Comparison of ENCODE assay signal across 16 cellular contexts in genomic region chr20:54223285-54223684, GRCh38. TPM values are rescaled to one million over a fixed set of nuclear protein-coding genes. Genes with fewer than 3 reads are reported as not detected.
DNase-seq lines count a peak whose midpoint lies in the region; ATAC-seq and TF ChIP-seq lines count a peak whose summit lies in the region.
"Had no signal": no experiment of that assay in that cellular context is flagged by ENCODE, and none has a peak within 500 bp of the region (broad histone marks: within the 10 kb centered on the region; RNA-seq: fewer than 3 reads in every experiment).

No MANE protein-coding gene starts in this region.

- peaks cover 22% of the 10 kb centered on the region for H3K36me3 ChIP-seq in HUES64 (ENCODE audit: insufficient read depth, low read length)
- H3K36me3 ChIP-seq in esophagus muscularis mucosa, result no peaks in the 10 kb centered on the region

- TF ChIP-seq EP300 in esophagus muscularis mucosa (IDR thresholded peaks at IDR 0.05), result no peak

- peaks cover 31% of the 10 kb centered on the region for H3K4me1 Mint-ChIP-seq in activated T-cell treated with anti-CD3 and anti-CD28 coated beads, Interleukin-2, amount 50 U/mL, for 24 hours (ENCODE audit: low read depth)

- H3K9me3 Mint-ChIP-seq in activated T-cell treated with anti-CD3 and anti-CD28 coated beads, Interleukin-2, amount 50 U/mL, for 24 hours, result peaks cover 7% of the 10 kb centered on the region

- H3K4me3 ChIP-seq in HUES64 (ENCODE audit: low read length), result no peak overlapping the region
- no peak overlapping the region for H3K4me3 ChIP-seq in esophagus muscularis mucosa
- H3K4me3 ChIP-seq: GM23248, HAP-1 had no signal

- no peak for TF ChIP-seq CTCF in esophagus muscularis mucosa (IDR thresholded peaks at IDR 0.05)

- intact Hi-C loops in esophagus muscularis mucosa (cut with DNase I), result loop anchor here (5.0 kb wide), 1 partner anchor 424 kb away; no protein-coding TSS in a partner anchor

- no peaks in the 10 kb centered on the region for H3K9me3 ChIP-seq in HUES64 (ENCODE audit: insufficient read depth, low read depth, low read length)
- no peaks in the 10 kb centered on the region for H3K9me3 ChIP-seq in esophagus muscularis mucosa
- H3K9me3 ChIP-seq: HAP-1 had no signal

- no peaks in the 10 kb centered on the region for H3K27me3 Mint-ChIP-seq in activated T-cell treated with anti-CD3 and anti-CD28 coated beads, Interleukin-2, amount 50 U/mL, for 24 hours

- H3K27ac Mint-ChIP-seq in activated T-cell treated with anti-CD3 and anti-CD28 coated beads, Interleukin-2, amount 50 U/mL, for 24 hours, result peak overlapping the region; percentile 31
- H3K27ac Mint-ChIP-seq: CD14-positive monocyte had no signal

- H3K9ac ChIP-seq in HUES64 (ENCODE audit: low read depth, low read length), result no peak overlapping the region
- H3K9ac ChIP-seq: GM23248 had no signal

- TF ChIP-seq POLR2A in esophagus muscularis mucosa (IDR thresholded peaks at IDR 0.05; ENCODE audit: low read depth), result no peak

- H3K36me3 Mint-ChIP-seq in activated T-cell treated with anti-CD3 and anti-CD28 coated beads, Interleukin-2, amount 50 U/mL, for 24 hours (ENCODE audit: low read depth), result peaks cover 24% of the 10 kb centered on the region

- 79% methylated on average over 5 of the region's 5 CpGs for WGBS in HUES64
- WGBS in esophagus muscularis mucosa, result 88% methylated on average over 5 of the region's 5 CpGs

- ATAC-seq in esophagus mucosa, result peak; percentile 25

- H3K4me1 ChIP-seq in HUES64 (ENCODE audit: insufficient read depth, low read length), result peaks cover 29% of the 10 kb centered on the region
- peaks cover 5 to 8% (median 6%) of the 10 kb centered on the region in 4 donors for H3K4me1 ChIP-seq in esophagus muscularis mucosa
- H3K4me1 ChIP-seq: HAP-1 had no signal

- no peak for DNase-seq in activated T-cell treated with anti-CD3 and anti-CD28 coated beads, Interleukin-2, amount 50 U/mL, for 24 hours
- DNase-seq in activated T-cell treated with anti-CD3 and anti-CD28 coated beads, Interleukin-2, amount 50 U/mL, for 48 hours, result no peak
- DNase-seq in NCI-H2107 (lab: John Stamatoyannopoulos, UW), result no peak
- DNase-seq in NCI-H226, result no peak
- no peak for DNase-seq in esophagus muscularis mucosa (ENCODE audit: extremely low spot score)
- no peak for DNase-seq in ureter (ENCODE audit: low spot score)
- DNase-seq: Calu3, DMS 273 treated with DMSO at 0.1 percent for 48 hours, IMR-90, KBM-7 had no signal

- no peak overlapping the region for H3K4me3 Mint-ChIP-seq in activated T-cell treated with anti-CD3 and anti-CD28 coated beads, Interleukin-2, amount 50 U/mL, for 24 hours
- H3K4me3 Mint-ChIP-seq: CD14-positive monocyte had no signal

- H3K27ac ChIP-seq in HUES64 (ENCODE audit: low read depth, low read length) (peak overlapping the region; percentile 75), esophagus muscularis mucosa (replicated peaks in 1 of 4) (no peak overlapping the region)
- H3K27ac ChIP-seq: 22Rv1, GM23248 had no signal

- H3K27me3 ChIP-seq in HUES64 (ENCODE audit: insufficient read depth, low read length), result no peaks in the 10 kb centered on the region
- no peaks in the 10 kb centered on the region for H3K27me3 ChIP-seq in esophagus muscularis mucosa

RNA-seq across cellular contexts. Expression of gene PFDN4, which starts 15.4 kb away (rescaled TPM):
- polyA plus RNA-seq in HUES64 (2013, experiment 1 of 2), result 119 TPM
- polyA plus RNA-seq in HUES64 (2013, experiment 2 of 2), result 139 TPM
- 19.0 TPM for total RNA-seq in esophagus mucosa
- total RNA-seq in esophagus muscularis mucosa, result 10 to 100 TPM; 43.2 to 96.8 (median 58.7) TPM
- 25.3 TPM for total RNA-seq in ureter

RNA-seq across cellular contexts. Expression of gene CYP24A1, which starts 49.5 kb away (rescaled TPM):
- not detected for polyA plus RNA-seq in HUES64 (2013, experiment 1 of 2)
- not detected for polyA plus RNA-seq in HUES64 (2013, experiment 2 of 2)
- total RNA-seq in esophagus mucosa, result 1.3 TPM
- total RNA-seq in esophagus muscularis mucosa, result not detected
- total RNA-seq in ureter, result 10.4 TPM
- total RNA-seq: IMR-90 had no signal
- polyA plus RNA-seq: CD14-positive monocyte, IMR-90 had no signal
